15 cellular contexts compared by ENCODE assay signal in the genomic region with DNA sequence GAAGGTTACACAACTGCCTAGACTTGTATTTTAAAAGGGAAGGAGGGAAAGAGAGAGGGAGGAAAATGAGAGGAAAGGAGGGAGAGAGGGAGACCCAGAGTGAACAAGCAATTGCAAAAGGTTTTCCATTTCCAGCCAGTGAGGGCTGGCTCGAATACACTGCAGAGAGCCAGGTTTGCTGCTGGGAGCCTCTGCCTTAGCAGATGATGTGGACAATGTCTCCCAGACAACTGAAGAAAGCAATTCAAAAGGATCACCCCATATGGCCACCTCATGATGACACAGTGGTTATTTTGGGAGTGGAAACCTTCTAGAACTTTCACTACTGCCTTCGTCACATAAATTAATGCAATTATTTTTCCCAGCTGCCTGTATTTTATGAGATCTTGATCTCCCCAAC.
DNase-seq lines count a peak whose midpoint lies in the region; ATAC-seq, FAIRE-seq and TF ChIP-seq lines count a peak whose summit lies in the region.
"Had no signal": no experiment of that assay in that cellular context is flagged by ENCODE, and none has a peak within 500 bp of the region (broad histone marks: within the 10 kb centered on the region; RNA-seq: fewer than 3 reads in every experiment).

No MANE protein-coding gene starts in this region.

- POLR2A ChIA-PET in HepG2 (lab: Yijun Ruan, JAX) = interaction anchor here (4.9 kb wide), 1 partner anchor 21 kb away, joined by 214 read pairs; no protein-coding TSS in a partner anchor

- H3K4me2 ChIP-seq in HepG2 (ENCODE audit: low read depth, low read length) = peak overlapping the region; percentile 96
- H3K4me2 ChIP-seq: A549 had no signal

- H2AFZ ChIP-seq in HepG2 (ENCODE audit: low read length) = no peak overlapping the region

- no peak for DNase-seq in HepG2 (ENCODE audit: low spot score)
- no peak for DNase-seq in right lobe of liver
- DNase-seq in coronary artery (ENCODE audit: low spot score) = no peak
- DNase-seq in memory B cell (ENCODE audit: low spot score in 2 of 2) = no peak
- no peak for DNase-seq in T-helper 17 cell
- DNase-seq in ACHN = no peak
- DNase-seq in stimulated activated naive CD4-positive, alpha-beta T cell treated with Interleukin-2 at 50 U/mL for 16 hours (lab: John Stamatoyannopoulos, UW) = no peak
- DNase-seq in SHP77 (lab: John Stamatoyannopoulos, UW) = no peak
- DNase-seq: activated CD4-positive, alpha-beta T cell treated with anti-CD3 and anti-CD28 coated beads, Interleukin-2, amount 50 U/mL, for 4 hours; Karpas-422; naive B cell; T-cell; transverse colon had no signal

- H3K4me3 Mint-ChIP-seq in memory B cell (no peak overlapping the region), T-helper 17 cell (no peak overlapping the region)
- H3K4me3 Mint-ChIP-seq: naive B cell, T-cell had no signal

- peaks cover 19% of the 10 kb centered on the region for H4K20me1 ChIP-seq in HepG2 (ENCODE audit: insufficient read depth, low read length)

- no peak for TF ChIP-seq EP300 in HepG2 (IDR thresholded peaks at IDR 0.05; ENCODE audit: low read depth in 2 of 2, low read length in 2 of 2)
- TF ChIP-seq EP300 in HepG2 (CRISPR knock-in tag; IDR thresholded peaks at IDR 0.05; ENCODE audit: borderline replicate concordance) = no peak

- H3K9me3 ChIP-seq in HepG2 (ENCODE audit: low read length) (no peaks in the 10 kb centered on the region), right lobe of liver (no peaks in the 10 kb centered on the region), T-helper 17 cell (ENCODE audit: control insufficient read depth, low read length, poor library complexity, severe bottlenecking) (no peaks in the 10 kb centered on the region)
- H3K9me3 ChIP-seq: A549, transverse colon had no signal

- H3K36me3 Mint-ChIP-seq in memory B cell (peaks cover 2% of the 10 kb centered on the region), T-helper 17 cell (ENCODE audit: low read depth) (no peaks in the 10 kb centered on the region)
- H3K36me3 Mint-ChIP-seq: naive B cell, T-cell had no signal

- peaks cover 14 to 69% of the 10 kb centered on the region in 2 experiments for H3K36me3 ChIP-seq in HepG2 (replicated peaks in 1 of 2; ENCODE audit: control insufficient read depth in 1 of 2, insufficient read depth in 2 of 2, low read length in 2 of 2)
- peaks cover 0 to 8% (median 0%) of the 10 kb centered on the region in 4 donors for H3K36me3 ChIP-seq in right lobe of liver
- H3K36me3 ChIP-seq: cardiac muscle cell, transverse colon had no signal

- TF ChIP-seq POLR2A in HepG2 (IDR thresholded peaks at IDR 0.05; ENCODE audit: insufficient read depth in 1 of 2, low read depth in 2 of 2, low read length in 2 of 2) = no peak
- no peak for TF ChIP-seq POLR2A in right lobe of liver (IDR thresholded peaks at IDR 0.05)

- TF ChIP-seq RAD21 in HepG2 (CRISPR knock-in tag; IDR thresholded peaks at IDR 0.05) = no peak

- TF ChIP-seq CTCF in HepG2 (CRISPR knock-in tag; IDR thresholded peaks at IDR 0.05) (no peak), right lobe of liver (IDR thresholded peaks at IDR 0.05) (no peak), coronary artery (IDR thresholded peaks at IDR 0.05) (no peak)

- no peak for FAIRE-seq in HepG2 (lab: Jason Lieb, UNC)
- FAIRE-seq: A549 had no signal

- H3K27me3 Mint-ChIP-seq in memory B cell (no peaks in the 10 kb centered on the region), T-helper 17 cell (peaks cover 6% of the 10 kb centered on the region)
- H3K27me3 Mint-ChIP-seq: naive B cell had no signal

- peak overlapping the region; percentile 28 for H3K27ac Mint-ChIP-seq in memory B cell
- no peak overlapping the region for H3K27ac Mint-ChIP-seq in T-helper 17 cell
- H3K27ac Mint-ChIP-seq: T-cell had no signal

- peak overlapping the region in 2 of 3 experiments; percentile 81 to 88; a peak in 3 of 6 replicates for H3K4me3 ChIP-seq in HepG2 (replicated peaks in 1 of 3; ENCODE audit: insufficient read depth in 1 of 3, low read depth in 2 of 3, low read length in 3 of 3)
- H3K4me3 ChIP-seq in right lobe of liver = no peak overlapping the region
- H3K4me3 ChIP-seq in coronary artery = peak overlapping the region; percentile 31
- H3K4me3 ChIP-seq: A549, cardiac muscle cell, transverse colon had no signal

- in situ Hi-C loops in HepG2 (cut with HindIII; ENCODE audit: extremely low pct_ligation_motif_present, low pct_unique_long_range_greater_than_20kb) = no loop called here
- in situ Hi-C loops in ACHN (cut with HindIII; ENCODE audit: low pct_ligation_motif_present, low pct_unique_long_range_greater_than_20kb, low sequenced_read_pairs) = no loop called here

- H3K79me2 ChIP-seq in HepG2 (ENCODE audit: insufficient read depth, low read length) = peaks cover 57% of the 10 kb centered on the region

- H3K4me1 ChIP-seq in HepG2 (ENCODE audit: insufficient read depth, low read length) = peaks cover 78% of the 10 kb centered on the region
- H3K4me1 ChIP-seq in right lobe of liver = peaks cover 0 to 46% (median 14%) of the 10 kb centered on the region in 4 donors

- peaks cover 18% of the 10 kb centered on the region for H3K4me1 Mint-ChIP-seq in memory B cell
- H3K4me1 Mint-ChIP-seq in T-helper 17 cell = peaks cover 2% of the 10 kb centered on the region

- intact Hi-C loops in HepG2 (cut with micrococcal nuclease; ENCODE audit: unreplicated experiment) = no loop called here
- intact Hi-C loops in right lobe of liver (cut with DNase I) = no loop called here

- ATAC-seq in HepG2 = no peak
- ATAC-seq in right lobe of liver = no peak
- no peak for ATAC-seq in memory B cell (ENCODE audit: low read depth)
- ATAC-seq in T-helper 17 cell = no peak
- ATAC-seq: A549, T-cell had no signal

- no TSS peak for BruUV-seq in HepG2 (replicated peaks; lab: Mats Ljungman, UMichigan)

- WGBS in HepG2 (ENCODE audit: low lambda C conversion rate) = 85% methylated on average over 2 of the region's 2 CpGs
- WGBS in right lobe of liver (ENCODE audit: insufficient coverage, low coverage, low lambda C conversion rate, missing lambda C conversion rate) = 69% methylated on average over 2 of the region's 2 CpGs

- H3K9me3 Mint-ChIP-seq in memory B cell = no peaks in the 10 kb centered on the region
- H3K9me3 Mint-ChIP-seq: naive B cell, T-cell had no signal

- H3K9ac ChIP-seq in HepG2 (ENCODE audit: insufficient read depth, low read depth, low read length) = peak overlapping the region; percentile 96

- H3K27ac ChIP-seq in HepG2 (ENCODE audit: extremely low read length, insufficient read depth, low read length) (no peak overlapping the region), right lobe of liver (no peak overlapping the region), coronary artery (no peak overlapping the region)
- H3K27ac ChIP-seq: cardiac muscle cell, transverse colon had no signal

- CTCF ChIA-PET in HepG2 (lab: Yijun Ruan, JAX; ENCODE audit: low intra/inter-chr PET ratio, low total read pairs) = no interaction called here

- H3K27me3 ChIP-seq in HepG2 (ENCODE audit: control insufficient read depth in 1 of 2, insufficient read depth in 2 of 2, low read length in 2 of 2) (no peaks in the 10 kb centered on the region; a peak in 1 of 5 replicates), right lobe of liver (no peaks in the 10 kb centered on the region)
- H3K27me3 ChIP-seq: transverse colon had no signal

TF ChIP-seq in HepG2, 621 proteins besides CTCF, POLR2A, EP300 and RAD21:
- no peak for TF ChIP-seq TCF7L2 (IDR thresholded peaks at IDR 0.05; ENCODE audit: low read depth, low read length)
- no peak for TF ChIP-seq JARID2 (CRISPR knock-in tag; IDR thresholded peaks at IDR 0.05; ENCODE audit: insufficient replicate concordance)
- TF ChIP-seq ZNF670 (CRISPR knock-in tag; IDR thresholded peaks at IDR 0.05; ENCODE audit: borderline replicate concordance) = 0 out of 2 replicates have a peak, but pooled peaks have one; percentile 24
- TF ChIP-seq ZNF501 (CRISPR knock-in tag; IDR thresholded peaks at IDR 0.05) = no peak
- TF ChIP-seq HDAC2 (CRISPR knock-in tag; IDR thresholded peaks at IDR 0.05) = no peak
- no peak for TF ChIP-seq KLF13 (CRISPR knock-in tag; IDR thresholded peaks at IDR 0.05)
- no peak for TF ChIP-seq ZNF543 (CRISPR knock-in tag; IDR thresholded peaks at IDR 0.05)

Comparison
In these comparisons a context has a peak if more than half of its experiments do, and no peak if none do; other contexts are left out.
1. H3K4me3 ChIP-seq: peak in HepG2 (2 of 3) and coronary artery (single experiment); none in right lobe of liver (0 of 3).